ENCODE assay signal across 1 cellular context in genomic region chr4:153466637-153467153, GRCh38.
TF ChIP-seq lines count a peak whose summit lies in the region.

No MANE protein-coding gene starts in this region.

TF ChIP-seq in K562, 482 proteins besides CTCF, POLR2A, EP300 and RAD21 (continued from another document):
- TF ChIP-seq ZNF699 (CRISPR knock-in tag; IDR thresholded peaks at IDR 0.05; ENCODE audit: insufficient replicate concordance) (no peak), NONO (IDR thresholded peaks at IDR 0.05; ENCODE audit: low read depth in 2 of 2, low read length in 1 of 2) (no peak), NFE2L1 (tag; IDR thresholded peaks at IDR 0.05; ENCODE audit: borderline replicate concordance, low read depth) (no peak), SIN3A (IDR thresholded peaks at IDR 0.05; ENCODE audit: borderline replicate concordance in 2 of 2, control insufficient read depth in 1 of 2, low read depth in 2 of 2, low read length in 2 of 2) (peak; percentile 42 to 46; a peak in 2 of 4 replicates), MTA2 (IDR thresholded peaks at IDR 0.05; ENCODE audit: low read depth) (no peak), HNRNPK (IDR thresholded peaks at IDR 0.05; ENCODE audit: low read depth, low read length, poor library complexity, severe bottlenecking) (peak; percentile 51), SNIP1 (IDR thresholded peaks at IDR 0.05; ENCODE audit: low read depth) (no peak), RBFOX2 (IDR thresholded peaks at IDR 0.05; ENCODE audit: low read depth, low read length) (peak; percentile 28), RNF219 (CRISPR knock-in tag; IDR thresholded peaks at IDR 0.05) (no peak)
